In genomic region chr16:847681-848445, GRCh38 we compare ENCODE assay signal across 35 cellular contexts. TPM values are rescaled to one million over a fixed set of nuclear protein-coding genes. Genes with fewer than 3 reads are reported as not detected.
"Had no signal": no experiment of that assay in that cellular context is flagged by ENCODE, and none has a peak within 500 bp of the region (broad histone marks: within the 10 kb centered on the region; RNA-seq: fewer than 3 reads in every experiment).

No MANE protein-coding gene starts in this region.

- H3K4me1 ChIP-seq: adrenal gland, Peyer's patch had no signal

- H3K27ac ChIP-seq: adrenal gland, Peyer's patch, VCaP had no signal

- DNase-seq: activated B cell treated with CpG ODN at 0.5 μM for 24 hours; activated CD4-positive, alpha-beta memory T cell treated with anti-CD3 and anti-CD28 coated beads for 36 hours; activated CD4-positive, alpha-beta T cell treated with anti-CD3 and anti-CD28 coated beads for 4 hours; activated CD4-positive, alpha-beta T cell treated with anti-CD3 and anti-CD28 coated beads, Interleukin-2, amount 50 U/mL, for 1 hour; activated CD4-positive, CD25-positive, alpha-beta regulatory T cell treated with anti-CD3 and anti-CD28 coated beads, Interleukin-2, amount 50 U/mL, for 72 hours; activated CD8-positive, alpha-beta memory T cell treated with anti-CD3 and anti-CD28 coated beads, Interleukin-2, amount 50 U/mL, for 4 hours; activated gamma-delta T cell treated with Interleukin-2 at 50 U/mL for 16 hours; activated naive CD4-positive, alpha-beta T cell treated with anti-CD3 and anti-CD28 coated beads for 36 hours; activated T-cell treated with anti-CD3 and anti-CD28 coated beads for 4 hours; activated T-cell treated with anti-CD3 and anti-CD28 coated beads, Interleukin-2, amount 50 U/mL, for 4 hours; NCI-H1092 treated with DMSO at 0.1 percent for 48 hours; NCI-H1417; NCI-H146; NCI-H187; NCI-H2029 treated with DMSO at 0.1 percent for 48 hours; NCI-H2107; NCI-H2171; NCI-H510A; NCI-H526; NCI-H748 treated with DMSO at 0.1 percent for 48 hours; NK-92 treated with Interleukin-12 subunit alpha and Interleukin-12 subunit beta, amount 100 ng/mL, for 24 hours; PC-3; Peyer's patch; RPMI8226; SW 1271; T-helper 1 cell; T-helper 2 cell; T-helper 9 cell had no signal

- H3K9me3 ChIP-seq: adrenal gland, Peyer's patch had no signal

- H3K4me3 Mint-ChIP-seq: activated B cell treated with CpG ODN at 0.5 μM for 24 hours; activated CD4-positive, alpha-beta memory T cell treated with anti-CD3 and anti-CD28 coated beads for 36 hours; activated naive CD4-positive, alpha-beta T cell treated with anti-CD3 and anti-CD28 coated beads for 36 hours; activated T-cell treated with anti-CD3 and anti-CD28 coated beads, Interleukin-2, amount 50 U/mL, for 4 hours; activated T-helper 1 cell treated with anti-CD3 and anti-CD28 coated beads, Interleukin-12 subunit alpha, Interleukin-12 subunit beta, Interleukin-2, Interleukin-4 antibody, amounts not matched to agents 30 ng/mL and 10 ng/mL and 1 ng/mL, durations not matched to agents 14 hours and 24 hours and 36 hours; brain had no signal

- H3K4me3 ChIP-seq: adrenal gland, K562, Peyer's patch had no signal

- ATAC-seq: activated naive CD4-positive, alpha-beta T cell treated with anti-CD3 and anti-CD28 coated beads, Interleukin-2, amount 50 U/mL, for 72 hours; activated T-cell treated with anti-CD3 and anti-CD28 coated beads, Interleukin-2, amount 50 U/mL, for 4 hours; K562; PC-3 had no signal

- H3K27ac Mint-ChIP-seq: activated B cell treated with CpG ODN at 0.5 μM for 24 hours; activated CD4-positive, alpha-beta memory T cell treated with anti-CD3 and anti-CD28 coated beads for 36 hours; activated naive CD4-positive, alpha-beta T cell treated with anti-CD3 and anti-CD28 coated beads for 36 hours; activated naive CD4-positive, alpha-beta T cell treated with anti-CD3 and anti-CD28 coated beads, Interleukin-2, amount 50 U/mL, for 72 hours; activated T-helper 1 cell treated with anti-CD3 and anti-CD28 coated beads, Interleukin-12 subunit alpha, Interleukin-12 subunit beta, Interleukin-2, Interleukin-4 antibody, amounts not matched to agents 30 ng/mL and 10 ng/mL and 1 ng/mL, durations not matched to agents 14 hours and 24 hours and 36 hours; brain had no signal

- H3K9me3 Mint-ChIP-seq: activated B cell treated with CpG ODN at 0.5 μM for 24 hours; activated naive CD4-positive, alpha-beta T cell treated with anti-CD3 and anti-CD28 coated beads for 36 hours; activated T-cell treated with anti-CD3 and anti-CD28 coated beads, Interleukin-2, amount 50 U/mL, for 4 hours had no signal

- H3K36me3 ChIP-seq: adrenal gland, Peyer's patch had no signal

- H3K27me3 Mint-ChIP-seq: activated B cell treated with CpG ODN at 0.5 μM for 24 hours; activated CD4-positive, alpha-beta memory T cell treated with anti-CD3 and anti-CD28 coated beads for 36 hours; brain had no signal

- H3K36me3 Mint-ChIP-seq: activated CD4-positive, alpha-beta memory T cell treated with anti-CD3 and anti-CD28 coated beads for 36 hours had no signal

- H3K27me3 ChIP-seq: adrenal gland, Peyer's patch had no signal

- H3K4me1 Mint-ChIP-seq: activated B cell treated with CpG ODN at 0.5 μM for 24 hours had no signal

RNA-seq across cellular contexts. Expression of gene GNG13, which starts 47.3 kb away (rescaled TPM):
- total RNA-seq: activated B cell treated with CpG ODN at 0.5 μM for 24 hours; activated CD4-positive, alpha-beta memory T cell treated with anti-CD3 and anti-CD28 coated beads for 36 hours; activated naive CD4-positive, alpha-beta T cell treated with anti-CD3 and anti-CD28 coated beads for 36 hours; activated naive CD4-positive, alpha-beta T cell treated with anti-CD3 and anti-CD28 coated beads, Interleukin-2, amount 50 U/mL, for 72 hours; activated T-cell treated with anti-CD3 and anti-CD28 coated beads, Interleukin-2, amount 50 U/mL, for 4 hours; activated T-helper 1 cell treated with anti-CD3 and anti-CD28 coated beads, Interleukin-12 subunit alpha, Interleukin-12 subunit beta, Interleukin-2, Interleukin-4 antibody, amounts not matched to agents 30 ng/mL and 10 ng/mL and 1 ng/mL, durations not matched to agents 14 hours and 24 hours and 36 hours; adrenal gland; K562; M059J; PC-3 had no signal
- polyA plus RNA-seq: adrenal gland, K562 had no signal
